Comparison of ENCODE assay signal across 1 cellular context in the genomic region with DNA sequence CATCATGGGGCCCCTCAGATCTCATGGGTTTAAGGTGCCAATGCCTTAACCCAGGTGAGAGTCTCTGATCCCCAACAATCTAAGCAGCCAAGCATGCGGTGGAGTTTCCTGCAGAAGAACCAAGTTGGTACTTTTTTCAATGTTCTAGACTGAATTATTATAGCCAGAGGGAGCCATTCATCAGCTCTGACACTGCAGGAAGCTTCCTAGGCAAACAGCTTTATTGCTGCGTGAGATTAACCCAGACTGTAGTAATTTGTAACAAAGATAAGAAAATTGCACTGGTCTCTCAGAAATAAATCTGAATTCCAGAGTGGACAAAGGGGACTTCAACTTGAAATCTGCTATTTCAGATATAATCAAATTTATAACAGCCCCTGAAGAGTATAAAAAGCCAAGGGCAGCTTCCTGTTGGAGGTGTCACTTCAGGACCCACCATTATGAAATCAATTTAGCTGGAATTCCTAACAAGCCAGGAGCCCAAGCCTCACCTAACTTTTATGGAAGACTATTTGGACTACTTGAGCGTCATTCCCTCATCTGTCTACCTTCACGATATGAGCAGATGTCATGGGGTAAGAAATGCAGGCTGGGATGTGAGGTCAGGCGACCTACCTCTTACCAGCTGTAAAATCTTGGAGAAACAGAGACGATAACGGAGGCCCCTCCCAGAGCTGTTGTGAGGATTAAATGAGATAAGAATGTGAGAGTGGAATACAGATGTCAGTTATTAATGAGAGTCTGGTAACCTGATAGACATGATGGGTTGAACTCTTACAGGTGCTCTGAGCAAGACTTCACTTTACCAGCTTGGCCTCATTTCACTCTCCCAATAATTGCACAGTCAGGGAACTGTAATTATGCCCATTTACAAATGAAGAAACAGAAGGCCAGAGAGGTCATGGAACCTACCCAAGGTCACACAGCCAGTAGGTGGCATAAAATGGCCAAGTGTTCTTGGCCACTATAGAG.
TF ChIP-seq lines count a peak whose summit lies in the region.

No MANE protein-coding gene starts in this region.

TF ChIP-seq in HEK293, 187 proteins besides CTCF, POLR2A, EP300 and RAD21 (continued from another document and continues in another):
- TF ChIP-seq, protein P1, sequence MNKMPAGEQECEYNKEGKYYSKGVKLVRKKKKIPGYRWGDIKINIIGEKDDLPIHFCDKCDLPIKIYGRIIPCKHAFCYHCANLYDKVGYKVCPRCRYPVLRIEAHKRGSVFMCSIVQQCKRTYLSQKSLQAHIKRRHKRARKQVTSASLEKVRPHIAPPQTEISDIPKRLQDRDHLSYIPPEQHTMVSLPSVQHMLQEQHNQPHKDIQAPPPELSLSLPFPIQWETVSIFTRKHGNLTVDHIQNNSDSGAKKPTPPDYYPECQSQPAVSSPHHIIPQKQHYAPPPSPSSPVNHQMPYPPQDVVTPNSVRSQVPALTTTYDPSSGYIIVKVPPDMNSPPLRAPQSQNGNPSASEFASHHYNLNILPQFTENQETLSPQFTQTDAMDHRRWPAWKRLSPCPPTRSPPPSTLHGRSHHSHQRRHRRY (tag by site-specific recombination; IDR thresholded peaks at IDR 0.05), result no peak
- TF ChIP-seq ZNF132 (tag by site-specific recombination; IDR thresholded peaks at IDR 0.05; ENCODE audit: borderline replicate concordance) (no peak), ZNF404 (tag by site-specific recombination; IDR thresholded peaks at IDR 0.05) (no peak), KLF1 (tag by site-specific recombination; IDR thresholded peaks at IDR 0.05) (no peak), ZNF677 (tag by site-specific recombination; IDR thresholded peaks at IDR 0.05) (no peak), MEIS1 (CRISPR knock-in tag; IDR thresholded peaks at IDR 0.05; ENCODE audit: borderline replicate concordance) (no peak), KLF7 (tag by site-specific recombination; IDR thresholded peaks at IDR 0.05; ENCODE audit: borderline replicate concordance) (no peak), SCRT2 (tag by site-specific recombination; IDR thresholded peaks at IDR 0.05) (peak; percentile 64), ZNF521 (tag by site-specific recombination; IDR thresholded peaks at IDR 0.05) (no peak), ZNF121 (tag by site-specific recombination; IDR thresholded peaks at IDR 0.05) (no peak), SCRT1 (tag by site-specific recombination; IDR thresholded peaks at IDR 0.05; ENCODE audit: borderline replicate concordance) (peak; percentile 55; the same call in 1 of the 2 replicates), ZNF610 (tag by site-specific recombination; IDR thresholded peaks at IDR 0.05; ENCODE audit: borderline replicate concordance) (no peak), ZNF433 (tag by site-specific recombination; IDR thresholded peaks at IDR 0.05; ENCODE audit: low read depth) (no peak), IKZF3 (tag by site-specific recombination; IDR thresholded peaks at IDR 0.05) (peak; percentile 91), ZNF311 (tag by site-specific recombination; IDR thresholded peaks at IDR 0.05; ENCODE audit: borderline replicate concordance) (no peak), TRIM28 (IDR thresholded peaks at IDR 0.05; ENCODE audit: borderline replicate concordance, low read length) (peak; percentile 90), ZNF585B (tag by site-specific recombination; IDR thresholded peaks at IDR 0.05) (no peak), ZNF555 (tag by site-specific recombination; conservative IDR thresholded peaks at IDR 0.05) (no peak), ZNF707 (tag by site-specific recombination; IDR thresholded peaks at IDR 0.05) (no peak), ZNF366 (tag by site-specific recombination; conservative IDR thresholded peaks at IDR 0.05) (no peak), ZNF626 (tag by site-specific recombination; IDR thresholded peaks at IDR 0.05) (no peak), ZNF501 (tag by site-specific recombination; IDR thresholded peaks at IDR 0.05) (no peak), ZNF350 (tag by site-specific recombination; IDR thresholded peaks at IDR 0.05) (no peak), ZNF169 (tag by site-specific recombination; IDR thresholded peaks at IDR 0.05) (no peak), ZNF549 (tag by site-specific recombination; IDR thresholded peaks at IDR 0.05) (no peak), HOXD13 (CRISPR knock-in tag; IDR thresholded peaks at IDR 0.05; ENCODE audit: borderline replicate concordance) (no peak), ZNF391 (tag by site-specific recombination; IDR thresholded peaks at IDR 0.05; ENCODE audit: borderline replicate concordance, low read depth) (no peak)
- TF ChIP-seq, protein P2, sequence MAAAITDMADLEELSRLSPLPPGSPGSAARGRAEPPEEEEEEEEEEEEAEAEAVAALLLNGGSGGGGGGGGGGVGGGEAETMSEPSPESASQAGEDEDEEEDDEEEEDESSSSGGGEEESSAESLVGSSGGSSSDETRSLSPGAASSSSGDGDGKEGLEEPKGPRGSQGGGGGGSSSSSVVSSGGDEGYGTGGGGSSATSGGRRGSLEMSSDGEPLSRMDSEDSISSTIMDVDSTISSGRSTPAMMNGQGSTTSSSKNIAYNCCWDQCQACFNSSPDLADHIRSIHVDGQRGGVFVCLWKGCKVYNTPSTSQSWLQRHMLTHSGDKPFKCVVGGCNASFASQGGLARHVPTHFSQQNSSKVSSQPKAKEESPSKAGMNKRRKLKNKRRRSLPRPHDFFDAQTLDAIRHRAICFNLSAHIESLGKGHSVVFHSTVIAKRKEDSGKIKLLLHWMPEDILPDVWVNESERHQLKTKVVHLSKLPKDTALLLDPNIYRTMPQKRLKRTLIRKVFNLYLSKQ (tag by site-specific recombination; IDR thresholded peaks at IDR 0.05; ENCODE audit: borderline replicate concordance), result no peak
- TF ChIP-seq, protein P3, sequence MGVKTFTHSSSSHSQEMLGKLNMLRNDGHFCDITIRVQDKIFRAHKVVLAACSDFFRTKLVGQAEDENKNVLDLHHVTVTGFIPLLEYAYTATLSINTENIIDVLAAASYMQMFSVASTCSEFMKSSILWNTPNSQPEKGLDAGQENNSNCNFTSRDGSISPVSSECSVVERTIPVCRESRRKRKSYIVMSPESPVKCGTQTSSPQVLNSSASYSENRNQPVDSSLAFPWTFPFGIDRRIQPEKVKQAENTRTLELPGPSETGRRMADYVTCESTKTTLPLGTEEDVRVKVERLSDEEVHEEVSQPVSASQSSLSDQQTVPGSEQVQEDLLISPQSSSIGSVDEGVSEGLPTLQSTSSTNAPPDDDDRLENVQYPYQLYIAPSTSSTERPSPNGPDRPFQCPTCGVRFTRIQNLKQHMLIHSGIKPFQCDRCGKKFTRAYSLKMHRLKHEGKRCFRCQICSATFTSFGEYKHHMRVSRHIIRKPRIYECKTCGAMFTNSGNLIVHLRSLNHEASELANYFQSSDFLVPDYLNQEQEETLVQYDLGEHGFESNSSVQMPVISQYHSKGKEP (tag by site-specific recombination; IDR thresholded peaks at IDR 0.05), result peak; percentile 64
- TF ChIP-seq, protein P4, sequence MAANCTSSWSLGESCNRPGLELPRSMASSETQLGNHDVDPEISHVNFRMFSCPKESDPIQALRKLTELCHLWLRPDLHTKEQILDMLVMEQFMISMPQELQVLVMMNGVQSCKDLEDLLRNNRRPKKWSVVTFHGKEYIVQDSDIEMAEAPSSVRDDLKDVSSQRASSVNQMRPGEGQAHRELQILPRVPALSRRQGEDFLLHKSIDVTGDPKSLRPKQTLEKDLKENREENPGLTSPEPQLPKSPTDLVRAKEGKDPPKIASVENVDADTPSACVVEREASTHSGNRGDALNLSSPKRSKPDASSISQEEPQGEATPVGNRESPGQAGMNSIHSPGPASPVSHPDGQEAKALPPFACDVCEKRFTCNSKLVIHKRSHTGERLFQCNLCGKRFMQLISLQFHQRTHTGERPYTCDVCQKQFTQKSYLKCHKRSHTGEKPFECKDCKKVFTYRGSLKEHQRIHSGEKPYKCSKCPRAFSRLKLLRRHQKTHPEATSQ (tag by site-specific recombination; IDR thresholded peaks at IDR 0.05), result no peak
- TF ChIP-seq, protein P5, sequence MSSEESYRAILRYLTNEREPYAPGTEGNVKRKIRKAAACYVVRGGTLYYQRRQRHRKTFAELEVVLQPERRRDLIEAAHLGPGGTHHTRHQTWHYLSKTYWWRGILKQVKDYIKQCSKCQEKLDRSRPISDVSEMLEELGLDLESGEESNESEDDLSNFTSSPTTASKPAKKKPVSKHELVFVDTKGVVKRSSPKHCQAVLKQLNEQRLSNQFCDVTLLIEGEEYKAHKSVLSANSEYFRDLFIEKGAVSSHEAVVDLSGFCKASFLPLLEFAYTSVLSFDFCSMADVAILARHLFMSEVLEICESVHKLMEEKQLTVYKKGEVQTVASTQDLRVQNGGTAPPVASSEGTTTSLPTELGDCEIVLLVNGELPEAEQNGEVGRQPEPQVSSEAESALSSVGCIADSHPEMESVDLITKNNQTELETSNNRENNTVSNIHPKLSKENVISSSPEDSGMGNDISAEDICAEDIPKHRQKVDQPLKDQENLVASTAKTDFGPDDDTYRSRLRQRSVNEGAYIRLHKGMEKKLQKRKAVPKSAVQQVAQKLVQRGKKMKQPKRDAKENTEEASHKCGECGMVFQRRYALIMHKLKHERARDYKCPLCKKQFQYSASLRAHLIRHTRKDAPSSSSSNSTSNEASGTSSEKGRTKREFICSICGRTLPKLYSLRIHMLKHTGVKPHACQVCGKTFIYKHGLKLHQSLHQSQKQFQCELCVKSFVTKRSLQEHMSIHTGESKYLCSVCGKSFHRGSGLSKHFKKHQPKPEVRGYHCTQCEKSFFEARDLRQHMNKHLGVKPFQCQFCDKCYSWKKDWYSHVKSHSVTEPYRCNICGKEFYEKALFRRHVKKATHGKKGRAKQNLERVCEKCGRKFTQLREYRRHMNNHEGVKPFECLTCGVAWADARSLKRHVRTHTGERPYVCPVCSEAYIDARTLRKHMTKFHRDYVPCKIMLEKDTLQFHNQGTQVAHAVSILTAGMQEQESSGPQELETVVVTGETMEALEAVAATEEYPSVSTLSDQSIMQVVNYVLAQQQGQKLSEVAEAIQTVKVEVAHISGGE (tag by site-specific recombination; conservative IDR thresholded peaks at IDR 0.05; ENCODE audit: low read depth), result 0 out of 2 replicates have a peak, but pooled peaks have one; percentile 15
- TF ChIP-seq, protein P6, sequence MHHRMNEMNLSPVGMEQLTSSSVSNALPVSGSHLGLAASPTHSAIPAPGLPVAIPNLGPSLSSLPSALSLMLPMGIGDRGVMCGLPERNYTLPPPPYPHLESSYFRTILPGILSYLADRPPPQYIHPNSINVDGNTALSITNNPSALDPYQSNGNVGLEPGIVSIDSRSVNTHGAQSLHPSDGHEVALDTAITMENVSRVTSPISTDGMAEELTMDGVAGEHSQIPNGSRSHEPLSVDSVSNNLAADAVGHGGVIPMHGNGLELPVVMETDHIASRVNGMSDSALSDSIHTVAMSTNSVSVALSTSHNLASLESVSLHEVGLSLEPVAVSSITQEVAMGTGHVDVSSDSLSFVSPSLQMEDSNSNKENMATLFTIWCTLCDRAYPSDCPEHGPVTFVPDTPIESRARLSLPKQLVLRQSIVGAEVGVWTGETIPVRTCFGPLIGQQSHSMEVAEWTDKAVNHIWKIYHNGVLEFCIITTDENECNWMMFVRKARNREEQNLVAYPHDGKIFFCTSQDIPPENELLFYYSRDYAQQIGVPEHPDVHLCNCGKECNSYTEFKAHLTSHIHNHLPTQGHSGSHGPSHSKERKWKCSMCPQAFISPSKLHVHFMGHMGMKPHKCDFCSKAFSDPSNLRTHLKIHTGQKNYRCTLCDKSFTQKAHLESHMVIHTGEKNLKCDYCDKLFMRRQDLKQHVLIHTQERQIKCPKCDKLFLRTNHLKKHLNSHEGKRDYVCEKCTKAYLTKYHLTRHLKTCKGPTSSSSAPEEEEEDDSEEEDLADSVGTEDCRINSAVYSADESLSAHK (tag by site-specific recombination; IDR thresholded peaks at IDR 0.05), result peak; percentile 73
- TF ChIP-seq, protein P7, sequence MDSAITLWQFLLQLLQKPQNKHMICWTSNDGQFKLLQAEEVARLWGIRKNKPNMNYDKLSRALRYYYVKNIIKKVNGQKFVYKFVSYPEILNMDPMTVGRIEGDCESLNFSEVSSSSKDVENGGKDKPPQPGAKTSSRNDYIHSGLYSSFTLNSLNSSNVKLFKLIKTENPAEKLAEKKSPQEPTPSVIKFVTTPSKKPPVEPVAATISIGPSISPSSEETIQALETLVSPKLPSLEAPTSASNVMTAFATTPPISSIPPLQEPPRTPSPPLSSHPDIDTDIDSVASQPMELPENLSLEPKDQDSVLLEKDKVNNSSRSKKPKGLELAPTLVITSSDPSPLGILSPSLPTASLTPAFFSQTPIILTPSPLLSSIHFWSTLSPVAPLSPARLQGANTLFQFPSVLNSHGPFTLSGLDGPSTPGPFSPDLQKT (IDR thresholded peaks at IDR 0.05; ENCODE audit: borderline replicate concordance, low read depth, low read length), result no peak
- TF ChIP-seq, protein P8, sequence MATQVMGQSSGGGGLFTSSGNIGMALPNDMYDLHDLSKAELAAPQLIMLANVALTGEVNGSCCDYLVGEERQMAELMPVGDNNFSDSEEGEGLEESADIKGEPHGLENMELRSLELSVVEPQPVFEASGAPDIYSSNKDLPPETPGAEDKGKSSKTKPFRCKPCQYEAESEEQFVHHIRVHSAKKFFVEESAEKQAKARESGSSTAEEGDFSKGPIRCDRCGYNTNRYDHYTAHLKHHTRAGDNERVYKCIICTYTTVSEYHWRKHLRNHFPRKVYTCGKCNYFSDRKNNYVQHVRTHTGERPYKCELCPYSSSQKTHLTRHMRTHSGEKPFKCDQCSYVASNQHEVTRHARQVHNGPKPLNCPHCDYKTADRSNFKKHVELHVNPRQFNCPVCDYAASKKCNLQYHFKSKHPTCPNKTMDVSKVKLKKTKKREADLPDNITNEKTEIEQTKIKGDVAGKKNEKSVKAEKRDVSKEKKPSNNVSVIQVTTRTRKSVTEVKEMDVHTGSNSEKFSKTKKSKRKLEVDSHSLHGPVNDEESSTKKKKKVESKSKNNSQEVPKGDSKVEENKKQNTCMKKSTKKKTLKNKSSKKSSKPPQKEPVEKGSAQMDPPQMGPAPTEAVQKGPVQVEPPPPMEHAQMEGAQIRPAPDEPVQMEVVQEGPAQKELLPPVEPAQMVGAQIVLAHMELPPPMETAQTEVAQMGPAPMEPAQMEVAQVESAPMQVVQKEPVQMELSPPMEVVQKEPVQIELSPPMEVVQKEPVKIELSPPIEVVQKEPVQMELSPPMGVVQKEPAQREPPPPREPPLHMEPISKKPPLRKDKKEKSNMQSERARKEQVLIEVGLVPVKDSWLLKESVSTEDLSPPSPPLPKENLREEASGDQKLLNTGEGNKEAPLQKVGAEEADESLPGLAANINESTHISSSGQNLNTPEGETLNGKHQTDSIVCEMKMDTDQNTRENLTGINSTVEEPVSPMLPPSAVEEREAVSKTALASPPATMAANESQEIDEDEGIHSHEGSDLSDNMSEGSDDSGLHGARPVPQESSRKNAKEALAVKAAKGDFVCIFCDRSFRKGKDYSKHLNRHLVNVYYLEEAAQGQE (tag by site-specific recombination; IDR thresholded peaks at IDR 0.05), result no peak
- TF ChIP-seq, protein P9, sequence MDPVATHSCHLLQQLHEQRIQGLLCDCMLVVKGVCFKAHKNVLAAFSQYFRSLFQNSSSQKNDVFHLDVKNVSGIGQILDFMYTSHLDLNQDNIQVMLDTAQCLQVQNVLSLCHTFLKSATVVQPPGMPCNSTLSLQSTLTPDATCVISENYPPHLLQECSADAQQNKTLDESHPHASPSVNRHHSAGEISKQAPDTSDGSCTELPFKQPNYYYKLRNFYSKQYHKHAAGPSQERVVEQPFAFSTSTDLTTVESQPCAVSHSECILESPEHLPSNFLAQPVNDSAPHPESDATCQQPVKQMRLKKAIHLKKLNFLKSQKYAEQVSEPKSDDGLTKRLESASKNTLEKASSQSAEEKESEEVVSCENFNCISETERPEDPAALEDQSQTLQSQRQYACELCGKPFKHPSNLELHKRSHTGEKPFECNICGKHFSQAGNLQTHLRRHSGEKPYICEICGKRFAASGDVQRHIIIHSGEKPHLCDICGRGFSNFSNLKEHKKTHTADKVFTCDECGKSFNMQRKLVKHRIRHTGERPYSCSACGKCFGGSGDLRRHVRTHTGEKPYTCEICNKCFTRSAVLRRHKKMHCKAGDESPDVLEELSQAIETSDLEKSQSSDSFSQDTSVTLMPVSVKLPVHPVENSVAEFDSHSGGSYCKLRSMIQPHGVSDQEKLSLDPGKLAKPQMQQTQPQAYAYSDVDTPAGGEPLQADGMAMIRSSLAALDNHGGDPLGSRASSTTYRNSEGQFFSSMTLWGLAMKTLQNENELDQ (tag by site-specific recombination; IDR thresholded peaks at IDR 0.05; ENCODE audit: low read depth), result no peak
